16 cellular contexts compared by ENCODE assay signal in genomic region chr12:8577879-8578278, GRCh38. TPM values are rescaled to one million over a fixed set of nuclear protein-coding genes. Genes with fewer than 3 reads are reported as not detected.
A peak's percentile ranks its signal among the peaks of the same experiment; 100 is the strongest.
DNase-seq lines count a peak whose midpoint lies in the region; ATAC-seq and TF ChIP-seq lines count a peak whose summit lies in the region.
"Had no signal": no experiment of that assay in that cellular context is flagged by ENCODE, and none has a peak within 500 bp of the region (broad histone marks: within the 10 kb centered on the region; RNA-seq: fewer than 3 reads in every experiment).

No MANE protein-coding gene starts in this region.

- no peak for ATAC-seq in T-helper 17 cell
- no peak for ATAC-seq in HG02852 (IDR thresholded peaks at IDR 0.05; ENCODE audit: unreplicated experiment)

- H3K4me1 Mint-ChIP-seq in T-helper 17 cell (peaks cover 11% of the 10 kb centered on the region), neural crest cell (peaks cover 3% of the 10 kb centered on the region), endothelial cell (ENCODE audit: unreplicated experiment) (peaks cover 4% of the 10 kb centered on the region)

- H3K27ac ChIP-seq in BLaER1 treated with 17β-estradiol and CSF1 and Interleukin-3, amounts not matched to agents 10 nM and 100 nM = peak overlapping the region in 1 of 11 experiments; percentile 11; a peak in 1 of 22 replicates
- H3K27ac ChIP-seq in Karpas-422 (ENCODE audit: low read length) = peak overlapping the region; percentile 98
- H3K27ac ChIP-seq: GM23248 had no signal

- H3K4me3 Mint-ChIP-seq in T-helper 17 cell (no peak overlapping the region), neural crest cell (no peak overlapping the region), endothelial cell (ENCODE audit: unreplicated experiment) (no peak overlapping the region)
- H3K4me3 Mint-ChIP-seq: CD4-positive, alpha-beta T cell had no signal

- DNase-seq in Karpas-422 = peak; percentile 92
- DNase-seq in T-helper 17 cell = no peak
- DNase-seq in neural crest cell (ENCODE audit: low read depth, low spot score) = no peak
- DNase-seq in endothelial cell (ENCODE audit: low spot score) = no peak
- DNase-seq in H7 = no peak
- DNase-seq: 8988T; AML-193; C1 segment of cervical spinal cord; Calu3; CD4-positive, alpha-beta T cell; DMS79; GF-D8; GM23248 had no signal

- peak overlapping the region; percentile 71; the same call in 1 of the 2 replicates for H2AFZ ChIP-seq in Karpas-422 (ENCODE audit: low read length)
- H2AFZ ChIP-seq: GM23248 had no signal

- no peaks in the 10 kb centered on the region for H4K20me1 ChIP-seq in BLaER1 treated with 17β-estradiol and CSF1 and Interleukin-3, amounts not matched to agents 10 nM and 100 nM
- no peaks in the 10 kb centered on the region for H4K20me1 ChIP-seq in Karpas-422 (ENCODE audit: insufficient read depth, low read depth, low read length)

- H3K36me3 Mint-ChIP-seq in T-helper 17 cell (ENCODE audit: low read depth) (peaks cover 2% of the 10 kb centered on the region), neural crest cell (ENCODE audit: low read depth) (no peaks in the 10 kb centered on the region), endothelial cell (ENCODE audit: low read depth, unreplicated experiment) (no peaks in the 10 kb centered on the region)

- peak overlapping the region; percentile 29 to 74 (median 62); a peak in 21 of 22 replicates for H3K4me2 ChIP-seq in BLaER1 treated with 17β-estradiol and CSF1 and Interleukin-3, amounts not matched to agents 10 nM and 100 nM
- peak overlapping the region; percentile 67 for H3K4me2 ChIP-seq in Karpas-422 (ENCODE audit: low read depth, low read length, poor library complexity, severe bottlenecking)

- no peaks in the 10 kb centered on the region for H3K9me3 ChIP-seq in BLaER1 treated with 17β-estradiol and CSF1 and Interleukin-3, amounts not matched to agents 10 nM and 100 nM (replicated peaks in 1 of 11)
- no peaks in the 10 kb centered on the region for H3K9me3 ChIP-seq in Karpas-422 (ENCODE audit: low read length)
- H3K9me3 ChIP-seq in T-helper 17 cell (ENCODE audit: control insufficient read depth, low read length, poor library complexity, severe bottlenecking) = no peaks in the 10 kb centered on the region

- H3K4me3 ChIP-seq in BLaER1 treated with 17β-estradiol and CSF1 and Interleukin-3, amounts not matched to agents 10 nM and 100 nM = no peak overlapping the region
- H3K4me3 ChIP-seq in Karpas-422 (ENCODE audit: low read length) (peak overlapping the region; percentile 50), H7 (ENCODE audit: insufficient read depth, low read depth, low read length) (no peak overlapping the region)
- H3K4me3 ChIP-seq: GM23248 had no signal

- H3K27me3 Mint-ChIP-seq in T-helper 17 cell (peaks cover 11% of the 10 kb centered on the region), neural crest cell (ENCODE audit: low read depth) (no peaks in the 10 kb centered on the region), endothelial cell (ENCODE audit: unreplicated experiment) (peaks cover 1% of the 10 kb centered on the region)
- H3K27me3 Mint-ChIP-seq: CD4-positive, alpha-beta T cell had no signal

- H3K27me3 ChIP-seq in BLaER1 treated with 17β-estradiol and CSF1 and Interleukin-3, amounts not matched to agents 10 nM and 100 nM = 0 out of 22 replicates have a peak, but pooled peaks cover 0 to 3% (median 0%) of the 10 kb centered on the region in 11 experiments
- H3K27me3 ChIP-seq in Karpas-422 (ENCODE audit: low read length) (no peaks in the 10 kb centered on the region), H7 (ENCODE audit: control insufficient read depth, insufficient read depth, low read length) (no peaks in the 10 kb centered on the region)

- no peaks in the 10 kb centered on the region for H3K9me2 ChIP-seq in Karpas-422 (replicated peaks; ENCODE audit: insufficient read depth, low read length)

- TF ChIP-seq CTCF in neural crest cell (conservative IDR thresholded peaks at IDR 0.05) = peak; percentile 23
- no peak for TF ChIP-seq CTCF in endothelial cell (IDR thresholded peaks at IDR 0.05; ENCODE audit: unreplicated experiment)

- no peaks in the 10 kb centered on the region for H3K9me3 Mint-ChIP-seq in neural crest cell
- no peaks in the 10 kb centered on the region for H3K9me3 Mint-ChIP-seq in endothelial cell (ENCODE audit: unreplicated experiment)
- H3K9me3 Mint-ChIP-seq: CD4-positive, alpha-beta T cell had no signal

- no peaks in the 10 kb centered on the region for H3K79me2 ChIP-seq in Karpas-422 (ENCODE audit: low read length)

- H3K9ac ChIP-seq in BLaER1 treated with 17β-estradiol and CSF1 and Interleukin-3, amounts not matched to agents 10 nM and 100 nM = no peak overlapping the region
- H3K9ac ChIP-seq in Karpas-422 (ENCODE audit: low read length) = peak overlapping the region; percentile 60
- H3K9ac ChIP-seq: GM23248 had no signal

- peaks cover 39 to 53% (median 48%) of the 10 kb centered on the region in 10 experiments for H3K4me1 ChIP-seq in BLaER1 treated with 17β-estradiol and CSF1 and Interleukin-3, amounts not matched to agents 10 nM and 100 nM
- H3K4me1 ChIP-seq in Karpas-422 (ENCODE audit: low read length) = peaks cover 44% of the 10 kb centered on the region

- H3K27ac Mint-ChIP-seq in T-helper 17 cell = peak overlapping the region; percentile 43
- no peak overlapping the region for H3K27ac Mint-ChIP-seq in neural crest cell (ENCODE audit: unreplicated experiment)
- no peak overlapping the region for H3K27ac Mint-ChIP-seq in endothelial cell (ENCODE audit: unreplicated experiment)
- H3K27ac Mint-ChIP-seq: CD4-positive, alpha-beta T cell had no signal

- H3K36me3 ChIP-seq in BLaER1 treated with 17β-estradiol and CSF1 and Interleukin-3, amounts not matched to agents 10 nM and 100 nM = no peaks in the 10 kb centered on the region
- H3K36me3 ChIP-seq in Karpas-422 (ENCODE audit: insufficient read depth, low read length) (no peaks in the 10 kb centered on the region), H7 (replicated peaks; ENCODE audit: control insufficient read depth, insufficient read depth, low read length) (no peaks in the 10 kb centered on the region)

RNA-seq across cellular contexts. Expression of gene AICDA, which starts 34.8 kb away (rescaled TPM):
- total RNA-seq in Karpas-422 (2014; rRNA removed; shearing (Covaris generic); ENCODE audit: low replicate concordance) = 2.6 and 6.3 TPM in 2 replicates
- total RNA-seq in T-helper 17 cell (not detected), neural crest cell (not detected in 2 replicates), endothelial cell (ENCODE audit: unreplicated experiment) (0.10 TPM)
- not detected in 2 replicates for total RNA-seq in H7 (2014; rRNA removed; shearing (Covaris generic))
- total RNA-seq: Calu3; CD4-positive, alpha-beta T cell; GM23248; HT1080 had no signal

RNA-seq across cellular contexts. Expression of gene CLEC4E, which starts 37.2 kb away (rescaled TPM):
- 1.4 TPM in 1 of 2 replicates, not detected in the other for total RNA-seq in Karpas-422 (2014; rRNA removed; shearing (Covaris generic); ENCODE audit: low replicate concordance)
- 1 to 10 TPM in 1 of 2 donors, under 1 TPM in 1; 0.73 to 2.0 TPM for total RNA-seq in T-helper 17 cell
- total RNA-seq in neural crest cell = not detected in 2 replicates
- 1.2 TPM for total RNA-seq in endothelial cell (ENCODE audit: unreplicated experiment)
- 0.07 TPM in 1 of 2 replicates, not detected in the other for total RNA-seq in H7 (2014; rRNA removed; shearing (Covaris generic))
- total RNA-seq: Calu3; CD4-positive, alpha-beta T cell; GM23248; HT1080 had no signal
